In genomic region chr5:28265877-28266276, GRCh38 we compare ENCODE assay signal across 27 cellular contexts.
DNase-seq lines count a peak whose midpoint lies in the region; ATAC-seq, FAIRE-seq and TF ChIP-seq lines count a peak whose summit lies in the region.
"Had no signal": no experiment of that assay in that cellular context is flagged by ENCODE, and none has a peak within 500 bp of the region (broad histone marks: within the 10 kb centered on the region; RNA-seq: fewer than 3 reads in every experiment).

No MANE protein-coding gene starts in this region.

- H2BK120ac ChIP-seq in H1 (replicated peaks; ENCODE audit: low read depth, low read length) = no peak overlapping the region

- H3K9ac ChIP-seq in H1 (replicated peaks in 1 of 4; ENCODE audit: extremely low read depth in 1 of 4, low read depth in 3 of 4, low read length in 3 of 4) (no peak overlapping the region), neural progenitor cell (no peak overlapping the region)
- H3K9ac ChIP-seq: BLaER1 had no signal

- no peak overlapping the region for H3K14ac ChIP-seq in H1 (ENCODE audit: insufficient read length)

- TF ChIP-seq RAD21 in H1 (IDR thresholded peaks at IDR 0.05 in 1 of 2, conservative IDR thresholded peaks at IDR 0.05 in 1 of 2; ENCODE audit: low read depth in 2 of 2, low read length in 2 of 2) = no peak

- H4K5ac ChIP-seq in H1 (ENCODE audit: insufficient read length, low read depth, low read length) = no peak overlapping the region

- WGBS in H1 (ENCODE audit: extremely low coverage in 1 of 2, insufficient coverage in 1 of 2, insufficient read length in 1 of 2, insufficient replicate concordance in 2 of 2, low coverage in 1 of 2, low lambda C conversion rate in 2 of 2, missing lambda C conversion rate in 1 of 2), 2 experiments = 58% methylated on average over 2 of the region's 2 CpGs; no CpG with 5 or more reads in 1 of the 2 experiments
- WGBS in right lobe of liver (ENCODE audit: insufficient coverage, low coverage, low lambda C conversion rate, missing lambda C conversion rate) = 65% methylated on average over 2 of the region's 2 CpGs

- H2BK20ac ChIP-seq in H1 (ENCODE audit: low read length) = no peak overlapping the region

- TF ChIP-seq POLR2A in H1 (IDR thresholded peaks at IDR 0.05; ENCODE audit: control extremely low read depth in 1 of 2, low read depth in 2 of 2, low read length in 2 of 2) (no peak), right lobe of liver (IDR thresholded peaks at IDR 0.05) (no peak)

- H3K4me3 ChIP-seq in GM23338 = no peak overlapping the region
- no peak overlapping the region for H3K4me3 ChIP-seq in H1 (ENCODE audit: extremely low read depth in 1 of 4, insufficient read depth in 2 of 4, low read depth in 3 of 4, low read length in 4 of 4)
- no peak overlapping the region for H3K4me3 ChIP-seq in neural progenitor cell
- no peak overlapping the region for H3K4me3 ChIP-seq in right lobe of liver
- H3K4me3 ChIP-seq: BLaER1 had no signal

- H2BK15ac ChIP-seq in H1 (ENCODE audit: low read length) = no peak overlapping the region

- H4K20me1 ChIP-seq in GM23338 (replicated peaks; ENCODE audit: insufficient read depth) (no peaks in the 10 kb centered on the region), H1 (replicated peaks in 1 of 2; ENCODE audit: control insufficient read depth in 1 of 2, insufficient read depth in 2 of 2, low read length in 2 of 2) (no peaks in the 10 kb centered on the region), neural progenitor cell (ENCODE audit: low read depth) (no peaks in the 10 kb centered on the region)
- H4K20me1 ChIP-seq: BLaER1 had no signal

- H4K8ac ChIP-seq in H1 (ENCODE audit: extremely low read depth, insufficient read depth, low read length) = no peak overlapping the region

- no peaks in the 10 kb centered on the region for H3K79me2 ChIP-seq in GM23338 (replicated peaks; ENCODE audit: insufficient read depth)
- H3K79me2 ChIP-seq in H1 (ENCODE audit: control insufficient read depth in 1 of 2, insufficient read depth in 2 of 2, low read length in 2 of 2) = no peaks in the 10 kb centered on the region
- H3K79me2 ChIP-seq in neural progenitor cell (ENCODE audit: low read depth) = no peaks in the 10 kb centered on the region

- no peak overlapping the region for H3K27ac ChIP-seq in GM23338 (ENCODE audit: low read depth)
- no peak overlapping the region for H3K27ac ChIP-seq in H1 (ENCODE audit: low read depth, low read length)
- no peak overlapping the region for H3K27ac ChIP-seq in neural progenitor cell
- no peak overlapping the region for H3K27ac ChIP-seq in right lobe of liver
- H3K27ac ChIP-seq: BLaER1 had no signal

- CTCF ChIA-PET in H1 (lab: Charles Lee; ENCODE audit: partially characterized antibody) = interaction anchor here (1.0 kb wide), 1 partner anchor 12 kb away, joined by 5 read pairs; no protein-coding TSS in a partner anchor

- H3K36me3 Mint-ChIP-seq in GM23338 (ENCODE audit: low read depth) (no peaks in the 10 kb centered on the region), neural progenitor cell (no peaks in the 10 kb centered on the region)
- H3K36me3 Mint-ChIP-seq: CD14-positive monocyte; CD4-positive, alpha-beta memory T cell; CD4-positive, CD25-positive, alpha-beta regulatory T cell; CD8-positive, alpha-beta memory T cell had no signal

- no peak for TF ChIP-seq CTCF in GM23338 (conservative IDR thresholded peaks at IDR 0.05; ENCODE audit: low read depth in 2 of 2)
- no peak for TF ChIP-seq CTCF in H1 (IDR thresholded peaks at IDR 0.05; ENCODE audit: control extremely low read depth in 1 of 3, insufficient read depth in 1 of 3, low read depth in 1 of 3, low read length in 3 of 3)
- no peak for TF ChIP-seq CTCF in neural progenitor cell (IDR thresholded peaks at IDR 0.05)
- TF ChIP-seq CTCF in right lobe of liver (IDR thresholded peaks at IDR 0.05) = no peak

- no peak overlapping the region for H2BK5ac ChIP-seq in H1 (ENCODE audit: low read depth, low read length)

- no peaks in the 10 kb centered on the region for H3K23me2 ChIP-seq in H1 (ENCODE audit: low read depth, low read length)

- H4K91ac ChIP-seq in H1 (replicated peaks; ENCODE audit: insufficient read length, low read length) = no peak overlapping the region

- H3K27ac Mint-ChIP-seq in GM23338 = peak overlapping the region; percentile 77; the same call in 1 of the 2 replicates
- no peak overlapping the region for H3K27ac Mint-ChIP-seq in neural progenitor cell
- H3K27ac Mint-ChIP-seq: CD14-positive monocyte; CD4-positive, alpha-beta memory T cell; CD4-positive, CD25-positive, alpha-beta regulatory T cell; CD8-positive, alpha-beta memory T cell had no signal

- H3K56ac ChIP-seq in H1 (replicated peaks; ENCODE audit: insufficient read length, low read depth, low read length) = no peak overlapping the region

- no peaks in the 10 kb centered on the region for H3K9me3 ChIP-seq in H1 (ENCODE audit: insufficient read depth in 2 of 2, low read depth in 1 of 2, low read length in 1 of 2)
- no peaks in the 10 kb centered on the region for H3K9me3 ChIP-seq in neural progenitor cell (ENCODE audit: low read depth)
- H3K9me3 ChIP-seq in right lobe of liver = no peaks in the 10 kb centered on the region
- H3K9me3 ChIP-seq: BE2C, BLaER1 had no signal

- H3K4me1 Mint-ChIP-seq in GM23338 = peaks cover 4% of the 10 kb centered on the region; the same call in 2 of the 3 replicates
- H3K4me1 Mint-ChIP-seq in neural progenitor cell = no peaks in the 10 kb centered on the region
- H3K4me1 Mint-ChIP-seq: CD14-positive monocyte; CD4-positive, alpha-beta memory T cell; CD4-positive, CD25-positive, alpha-beta regulatory T cell; CD8-positive, alpha-beta memory T cell had no signal

- FAIRE-seq in H1 (lab: Jason Lieb, UNC) (no peak), frontal cortex (lab: Jason Lieb, UNC) (no peak)
- FAIRE-seq: A204.1, GM12891, GM19239 had no signal

- H3K27me3 Mint-ChIP-seq in GM23338 (ENCODE audit: insufficient read depth, low read depth, poor library complexity) (peaks cover 2% of the 10 kb centered on the region), neural progenitor cell (ENCODE audit: insufficient read depth, low read depth) (peaks cover 5% of the 10 kb centered on the region)
- H3K27me3 Mint-ChIP-seq: CD4-positive, alpha-beta memory T cell; CD4-positive, CD25-positive, alpha-beta regulatory T cell; CD8-positive, alpha-beta memory T cell had no signal

- H3K9me3 Mint-ChIP-seq in GM23338 (no peaks in the 10 kb centered on the region), neural progenitor cell (no peaks in the 10 kb centered on the region)

- H3K23ac ChIP-seq in H1 (ENCODE audit: insufficient read length) = no peak overlapping the region

- H3F3A ChIP-seq in GM23338 (replicated peaks; ENCODE audit: low read depth) = no peaks in the 10 kb centered on the region
- no peaks in the 10 kb centered on the region for H3F3A ChIP-seq in neural progenitor cell (ENCODE audit: low read depth)

- no peaks in the 10 kb centered on the region for H3K27me3 ChIP-seq in GM23338 (ENCODE audit: insufficient read depth)
- H3K27me3 ChIP-seq in H1 (replicated peaks in 1 of 4; ENCODE audit: control insufficient read depth in 3 of 4, extremely low read depth in 1 of 4, insufficient read depth in 3 of 4, low read length in 3 of 4) = peaks cover 0 to 1% (median 0%) of the 10 kb centered on the region in 4 experiments; a peak in 1 of 7 replicates
- no peaks in the 10 kb centered on the region for H3K27me3 ChIP-seq in neural progenitor cell
- H3K27me3 ChIP-seq in right lobe of liver = no peaks in the 10 kb centered on the region
- H3K27me3 ChIP-seq: BE2C, BLaER1 had no signal

- H3K4me3 Mint-ChIP-seq in GM23338 = no peak overlapping the region
- H3K4me3 Mint-ChIP-seq in neural progenitor cell = no peak overlapping the region
- H3K4me3 Mint-ChIP-seq: CD14-positive monocyte; CD4-positive, alpha-beta memory T cell; CD4-positive, CD25-positive, alpha-beta regulatory T cell; CD8-positive, alpha-beta memory T cell had no signal

- ATAC-seq in GM23338 (peak; percentile 94), right lobe of liver (no peak)

- H2BK12ac ChIP-seq in H1 (ENCODE audit: low read depth, low read length) = no peak overlapping the region

- DNase-seq in GM23338 (ENCODE audit: low spot score) (peak; percentile 41), H1 (ENCODE audit: low read depth in 1 of 2, low spot score in 2 of 2) (no peak), neural progenitor cell (ENCODE audit: low spot score) (peak; percentile 2), right lobe of liver (no peak), frontal cortex (ENCODE audit: low spot score in 2 of 2) (no peak), SIG-M5 treated with dmso at 0.1 percent for 504 hours (lab: John Stamatoyannopoulos, UW; ENCODE audit: unreplicated experiment) (no peak), MV-4-11 (lab: John Stamatoyannopoulos, UW) (no peak)
- DNase-seq: 8988T; ACHN; BE2C; C1 segment of cervical spinal cord; CD4-positive, alpha-beta memory T cell; CD4-positive, CD25-positive, alpha-beta regulatory T cell; CD8-positive, alpha-beta memory T cell; COR-L47; DMS 273 treated with DMSO at 0.1 percent for 48 hours; DMS153; DMS53; DMS79; DND-41; EL; GF-D8 had no signal

- H3K9me2 ChIP-seq in GM23338 (ENCODE audit: insufficient read depth) = no peaks in the 10 kb centered on the region

- H3K4me2 ChIP-seq in GM23338 (no peak overlapping the region), H1 (ENCODE audit: insufficient read depth in 1 of 2, low read depth in 2 of 2, low read length in 2 of 2) (no peak overlapping the region), neural progenitor cell (no peak overlapping the region)
- H3K4me2 ChIP-seq: BLaER1 had no signal

- intact Hi-C loops in right lobe of liver (cut with DNase I) = no loop called here

- H3K36me3 ChIP-seq in GM23338 (ENCODE audit: insufficient read depth) (no peaks in the 10 kb centered on the region), H1 (ENCODE audit: control insufficient read depth in 2 of 4, insufficient read depth in 4 of 4, low read length in 3 of 4) (no peaks in the 10 kb centered on the region), neural progenitor cell (no peaks in the 10 kb centered on the region), right lobe of liver (no peaks in the 10 kb centered on the region)
- H3K36me3 ChIP-seq: BE2C, BLaER1 had no signal

- TF ChIP-seq EP300 in H1 (IDR thresholded peaks at IDR 0.05; ENCODE audit: borderline replicate concordance in 1 of 2, low read depth in 2 of 2, low read length in 2 of 2) = no peak

- H3K79me1 ChIP-seq in H1 (ENCODE audit: low read depth, low read length) = no peaks in the 10 kb centered on the region

- H3K4me1 ChIP-seq in GM23338 (ENCODE audit: insufficient read depth) (no peaks in the 10 kb centered on the region; the same call in 1 of the 2 replicates), H1 (replicated peaks in 1 of 4; ENCODE audit: control insufficient read depth in 3 of 4, insufficient read depth in 4 of 4, low read length in 3 of 4) (no peaks in the 10 kb centered on the region), neural progenitor cell (no peaks in the 10 kb centered on the region), right lobe of liver (no peaks in the 10 kb centered on the region)
- H3K4me1 ChIP-seq: BE2C, BLaER1 had no signal

- no peak overlapping the region for H3K18ac ChIP-seq in H1 (ENCODE audit: extremely low read depth, low read length)

- H2AK5ac ChIP-seq in H1 (ENCODE audit: low read depth, low read length) = no peak overlapping the region

- POLR2A ChIA-PET in H1 (lab: Charles Lee; ENCODE audit: partially characterized antibody) = no interaction called here

- H2AFZ ChIP-seq in GM23338 = no peak overlapping the region
- H2AFZ ChIP-seq in H1 (ENCODE audit: low read length) = peak overlapping the region; percentile 85; the same call in 1 of the 2 replicates
- H2AFZ ChIP-seq in neural progenitor cell (replicated peaks) = no peak overlapping the region

- no peak overlapping the region for H3K4ac ChIP-seq in H1 (replicated peaks; ENCODE audit: insufficient read length, low read depth, low read length)

Comparison
In these comparisons a context has a peak if more than half of its experiments do, and no peak if none do; other contexts are left out.
1. DNase-seq: peak in GM23338 (single experiment) and neural progenitor cell (single experiment); none in H1 (0 of 2), right lobe of liver (0 of 3), frontal cortex (0 of 2), SIG-M5 treated with dmso at 0.1 percent for 504 hours (single experiment) and MV-4-11 (single experiment).